23 cellular contexts compared by ENCODE assay signal in the genomic region with DNA sequence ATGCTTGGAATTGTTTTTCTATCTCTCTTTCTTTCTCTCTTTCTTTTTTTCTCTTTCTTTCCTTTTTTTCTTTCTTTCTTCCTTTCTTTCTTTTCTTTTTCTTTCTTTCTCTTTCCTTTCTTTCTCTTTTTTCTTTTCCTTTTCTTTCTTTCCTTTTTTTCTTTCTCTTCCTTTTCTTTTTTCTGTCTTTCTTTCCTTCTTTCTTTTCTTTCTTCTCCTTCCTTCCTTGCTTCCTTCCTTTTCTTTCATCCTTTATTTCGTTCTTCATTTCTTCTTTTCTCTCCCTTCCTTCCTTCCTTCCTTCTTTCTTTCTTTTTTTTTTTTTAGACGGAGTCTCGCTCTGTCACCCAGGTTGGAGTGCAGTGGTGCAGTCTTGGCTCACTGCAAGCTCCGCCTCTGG. TPM values are rescaled to one million over a fixed set of nuclear protein-coding genes. Genes with fewer than 3 reads are reported as not detected.
DNase-seq lines count a peak whose midpoint lies in the region; ATAC-seq, FAIRE-seq and TF ChIP-seq lines count a peak whose summit lies in the region.
"Had no signal": no experiment of that assay in that cellular context is flagged by ENCODE, and none has a peak within 500 bp of the region (broad histone marks: within the 10 kb centered on the region; RNA-seq: fewer than 3 reads in every experiment).

No MANE protein-coding gene starts in this region.

- no peak overlapping the region for H3K9ac ChIP-seq in astrocyte (ENCODE audit: low read length)
- H3K9ac ChIP-seq: parathyroid adenoma had no signal

- H3K27ac ChIP-seq in C4-2B, result peak overlapping the region; percentile 61
- no peak overlapping the region for H3K27ac ChIP-seq in CD8-positive, alpha-beta memory T cell (ENCODE audit: low read depth, low read length)
- no peak overlapping the region for H3K27ac ChIP-seq in astrocyte (ENCODE audit: low read depth, low read length)
- H3K27ac ChIP-seq: esophagus squamous epithelium, left ventricle myocardium inferior, parathyroid adenoma, SK-N-MC, transverse colon had no signal

- no peaks in the 10 kb centered on the region for H3K9me3 ChIP-seq in CD8-positive, alpha-beta memory T cell (ENCODE audit: low read length)
- H3K9me3 ChIP-seq in astrocyte (ENCODE audit: insufficient read depth, low read depth, low read length), result no peaks in the 10 kb centered on the region
- H3K9me3 ChIP-seq: esophagus squamous epithelium, left ventricle myocardium inferior, transverse colon had no signal

- TF ChIP-seq CTCF in C4-2B (conservative IDR thresholded peaks at IDR 0.05) (no peak), astrocyte (IDR thresholded peaks at IDR 0.05; ENCODE audit: insufficient read depth, low read depth, low read length) (no peak)

- peaks cover 25% of the 10 kb centered on the region for H3K79me2 ChIP-seq in astrocyte (ENCODE audit: insufficient read depth, low read length)
- H3K79me2 ChIP-seq: parathyroid adenoma had no signal

- H3K36me3 Mint-ChIP-seq in CD8-positive, alpha-beta memory T cell, result no peaks in the 10 kb centered on the region
- no peaks in the 10 kb centered on the region for H3K36me3 Mint-ChIP-seq in astrocyte (ENCODE audit: low read depth, unreplicated experiment)
- no peaks in the 10 kb centered on the region for H3K36me3 Mint-ChIP-seq in natural killer cell treated with Interleukin-12 subunit alpha and Interleukin-12 subunit beta and Interleukin-15 and Interleukin-18, amount 100 ng/mL, for 72 hours

- ATAC-seq in natural killer cell treated with Interleukin-12 subunit alpha and Interleukin-12 subunit beta and Interleukin-15 and Interleukin-18, amount 100 ng/mL, for 72 hours, result no peak
- ATAC-seq in GM21447 (IDR thresholded peaks at IDR 0.05; ENCODE audit: unreplicated experiment), result no peak
- ATAC-seq: sciatic nerve had no signal

- peak overlapping the region; percentile 27 to 85 (median 46) for H3K4me3 Mint-ChIP-seq in CD8-positive, alpha-beta memory T cell
- H3K4me3 Mint-ChIP-seq in astrocyte (ENCODE audit: unreplicated experiment), result peak overlapping the region; percentile 71
- H3K4me3 Mint-ChIP-seq in natural killer cell treated with Interleukin-12 subunit alpha and Interleukin-12 subunit beta and Interleukin-15 and Interleukin-18, amount 100 ng/mL, for 72 hours, result peak overlapping the region; percentile 68

- no peaks in the 10 kb centered on the region for H3K27me3 ChIP-seq in CD8-positive, alpha-beta memory T cell (ENCODE audit: insufficient read depth, low read length, poor library complexity, severe bottlenecking)
- H3K27me3 ChIP-seq in astrocyte (ENCODE audit: insufficient read depth, low read length), result no peaks in the 10 kb centered on the region

- CTCF ChIA-PET in CD8-positive, alpha-beta memory T cell (lab: Charles Lee), result interaction anchor here (1.0 kb wide), 1 partner anchor 256 kb away, joined by 3 read pairs; no protein-coding TSS in a partner anchor

- no peak for FAIRE-seq in astrocyte (lab: Jason Lieb, UNC)
- FAIRE-seq: H54, HTR-8/SVneo had no signal

- peaks cover 0 to 3% (median 2%) of the 10 kb centered on the region in 3 donors for H3K4me1 Mint-ChIP-seq in CD8-positive, alpha-beta memory T cell
- no peaks in the 10 kb centered on the region for H3K4me1 Mint-ChIP-seq in astrocyte (ENCODE audit: low read depth, unreplicated experiment)
- H3K4me1 Mint-ChIP-seq in natural killer cell treated with Interleukin-12 subunit alpha and Interleukin-12 subunit beta and Interleukin-15 and Interleukin-18, amount 100 ng/mL, for 72 hours (ENCODE audit: low read depth in 2 of 2), result peaks cover 6% of the 10 kb centered on the region in 2 donors

- POLR2A ChIA-PET in CD8-positive, alpha-beta memory T cell (lab: Charles Lee), result no interaction called here

- H4K20me1 ChIP-seq in astrocyte (ENCODE audit: insufficient read depth, low read length), result peaks cover 19% of the 10 kb centered on the region

- H3K9me3 Mint-ChIP-seq in CD8-positive, alpha-beta memory T cell, result no peaks in the 10 kb centered on the region
- no peaks in the 10 kb centered on the region for H3K9me3 Mint-ChIP-seq in astrocyte (ENCODE audit: unreplicated experiment)
- no peaks in the 10 kb centered on the region for H3K9me3 Mint-ChIP-seq in natural killer cell treated with Interleukin-12 subunit alpha and Interleukin-12 subunit beta and Interleukin-15 and Interleukin-18, amount 100 ng/mL, for 72 hours

- H3K4me1 ChIP-seq in CD8-positive, alpha-beta memory T cell (ENCODE audit: insufficient read depth, low read length), result peaks cover 4% of the 10 kb centered on the region
- H3K4me1 ChIP-seq in astrocyte (ENCODE audit: insufficient read depth, low read length), result peaks cover 10% of the 10 kb centered on the region
- H3K4me1 ChIP-seq: parathyroid adenoma had no signal

- H3K27me3 Mint-ChIP-seq in CD8-positive, alpha-beta memory T cell, result peaks cover 0 to 3% of the 10 kb centered on the region in 2 donors
- H3K27me3 Mint-ChIP-seq in astrocyte (ENCODE audit: low read depth, unreplicated experiment), result peaks cover 5% of the 10 kb centered on the region
- peaks cover 8 to 13% of the 10 kb centered on the region in 2 donors for H3K27me3 Mint-ChIP-seq in natural killer cell treated with Interleukin-12 subunit alpha and Interleukin-12 subunit beta and Interleukin-15 and Interleukin-18, amount 100 ng/mL, for 72 hours

- no peak overlapping the region for H3K4me2 ChIP-seq in astrocyte (ENCODE audit: low read length)

- no peak overlapping the region for H2AFZ ChIP-seq in astrocyte (ENCODE audit: low read depth, low read length)
- H2AFZ ChIP-seq: parathyroid adenoma had no signal

- H3K27ac Mint-ChIP-seq in CD8-positive, alpha-beta memory T cell, result peak overlapping the region in 2 of 8 donors; percentile 64 to 79
- H3K27ac Mint-ChIP-seq in astrocyte (ENCODE audit: unreplicated experiment), result peak overlapping the region; percentile 62
- H3K27ac Mint-ChIP-seq in natural killer cell treated with Interleukin-12 subunit alpha and Interleukin-12 subunit beta and Interleukin-15 and Interleukin-18, amount 100 ng/mL, for 72 hours, result peak overlapping the region in 1 of 2 donors; percentile 41

- H3K36me3 ChIP-seq in CD8-positive, alpha-beta memory T cell (ENCODE audit: insufficient read depth, low read length), result no peaks in the 10 kb centered on the region
- H3K36me3 ChIP-seq in astrocyte (ENCODE audit: insufficient read depth, low read length), result no peaks in the 10 kb centered on the region
- H3K36me3 ChIP-seq: esophagus squamous epithelium, left ventricle myocardium inferior, transverse colon had no signal

- no peak overlapping the region for H3K4me3 ChIP-seq in CD8-positive, alpha-beta memory T cell (ENCODE audit: low read length)
- H3K4me3 ChIP-seq in astrocyte (ENCODE audit: insufficient read depth, low read depth, low read length), result no peak overlapping the region
- H3K4me3 ChIP-seq: esophagus squamous epithelium, left ventricle myocardium inferior, SK-N-MC, transverse colon had no signal

- no peak for DNase-seq in CD8-positive, alpha-beta memory T cell
- DNase-seq in astrocyte (ENCODE audit: low read depth) (no peak), HUDEP-2 (lab: John Stamatoyannopoulos, UW; ENCODE audit: unreplicated experiment in 76 of 76) (no peak), NCI-H2029 treated with DMSO at 0.1 percent for 48 hours (lab: John Stamatoyannopoulos, UW) (no peak)
- no peak for DNase-seq in natural killer cell treated with Interleukin-12 subunit alpha and Interleukin-12 subunit beta and Interleukin-15 and Interleukin-18, amount 100 ng/mL, for 72 hours (ENCODE audit: low spot score)
- DNase-seq: activated CD4-positive, alpha-beta T cell treated with anti-CD3 and anti-CD28 coated beads, Interleukin-2, amount 50 U/mL, for 4 hours; amniotic stem cell; caudate nucleus; esophagus squamous epithelium; GDM1; left ventricle myocardium inferior; NCI-H1105; NCI-H510A treated with DMSO at 0.1 percent for 48 hours; stimulated activated naive CD4-positive, alpha-beta T cell; transverse colon had no signal

RNA-seq across cellular contexts. Expression of gene MEX3D, which starts 1.9 kb away (rescaled TPM):
- total RNA-seq in CD8-positive, alpha-beta memory T cell, result 10 to 100 TPM; 10.8 TPM
- polyA plus RNA-seq in CD8-positive, alpha-beta memory T cell, result not detected
- total RNA-seq in astrocyte, result 51.8 and 52.1 TPM in 2 replicates
- total RNA-seq in natural killer cell treated with Interleukin-12 subunit alpha and Interleukin-12 subunit beta and Interleukin-15 and Interleukin-18, amount 100 ng/mL, for 72 hours, result 1 to 10 TPM; 6.8 to 7.4 TPM

RNA-seq across cellular contexts. Expression of gene MBD3, which starts 22.7 kb away (rescaled TPM):
- total RNA-seq in CD8-positive, alpha-beta memory T cell, result 100 to 1,000 TPM; 127 to 138 TPM
- 13.7 TPM for polyA plus RNA-seq in CD8-positive, alpha-beta memory T cell
- total RNA-seq in astrocyte, result 64.0 and 71.9 TPM in 2 replicates
- 100 to 1,000 TPM in 1 of 2 donors, 10 to 100 TPM in 1; 92.5 to 233 TPM for total RNA-seq in natural killer cell treated with Interleukin-12 subunit alpha and Interleukin-12 subunit beta and Interleukin-15 and Interleukin-18, amount 100 ng/mL, for 72 hours

RNA-seq across cellular contexts. Expression of gene UQCR11, which starts 35.3 kb away (rescaled TPM):
- total RNA-seq in CD8-positive, alpha-beta memory T cell, result 100 to 1,000 TPM; 239 to 266 TPM
- polyA plus RNA-seq in CD8-positive, alpha-beta memory T cell, result 613 TPM
- total RNA-seq in astrocyte, result 255 and 257 TPM in 2 replicates
- 100 to 1,000 TPM; 179 to 184 TPM for total RNA-seq in natural killer cell treated with Interleukin-12 subunit alpha and Interleukin-12 subunit beta and Interleukin-15 and Interleukin-18, amount 100 ng/mL, for 72 hours

RNA-seq across cellular contexts. Expression of gene PLK5, which starts 46.1 kb away (rescaled TPM):
- not detected for total RNA-seq in CD8-positive, alpha-beta memory T cell
- polyA plus RNA-seq in CD8-positive, alpha-beta memory T cell, result not detected
- total RNA-seq in astrocyte, result 0.09 TPM in 1 of 2 replicates, not detected in the other
- total RNA-seq in natural killer cell treated with Interleukin-12 subunit alpha and Interleukin-12 subunit beta and Interleukin-15 and Interleukin-18, amount 100 ng/mL, for 72 hours, result not detected
- total RNA-seq: left ventricle myocardium inferior, RPMI7951, transverse colon had no signal

RNA-seq across cellular contexts. Expression of gene ADAMTSL5, which starts 57.2 kb away (rescaled TPM):
- total RNA-seq in CD8-positive, alpha-beta memory T cell, result 1 to 10 TPM; 2.3 to 2.7 TPM
- 1.0 TPM for polyA plus RNA-seq in CD8-positive, alpha-beta memory T cell
- total RNA-seq in astrocyte, result 4.7 and 5.5 TPM in 2 replicates
- total RNA-seq in natural killer cell treated with Interleukin-12 subunit alpha and Interleukin-12 subunit beta and Interleukin-15 and Interleukin-18, amount 100 ng/mL, for 72 hours, result 1 to 10 TPM; 1.2 to 1.8 TPM
